Comparison of ENCODE assay signal across 12 cellular contexts in the genomic region with DNA sequence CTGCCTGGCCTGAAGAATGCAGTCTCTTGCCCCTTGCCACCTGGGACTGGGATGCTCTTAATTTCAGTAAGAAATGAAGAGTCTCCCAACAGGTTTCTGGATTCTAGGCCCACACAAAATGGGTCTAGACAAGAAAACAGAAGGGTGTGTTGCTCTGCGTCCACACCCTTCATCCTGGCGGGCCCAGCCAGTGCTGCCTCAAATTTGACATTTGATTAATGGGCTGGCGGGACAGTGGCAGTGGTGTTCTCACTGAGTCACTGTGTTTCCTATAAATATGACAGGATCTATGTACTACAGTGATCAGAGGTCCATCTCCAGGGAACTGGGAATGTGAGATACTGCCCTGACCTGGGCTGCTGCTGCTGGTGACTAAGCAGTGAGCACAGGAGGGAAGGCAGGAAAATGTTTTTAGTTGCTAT. TPM values are rescaled to one million over a fixed set of nuclear protein-coding genes. Genes with fewer than 3 reads are reported as not detected.
DNase-seq lines count a peak whose midpoint lies in the region; ATAC-seq and TF ChIP-seq lines count a peak whose summit lies in the region.
"Had no signal": no experiment of that assay in that cellular context is flagged by ENCODE, and none has a peak within 500 bp of the region (broad histone marks: within the 10 kb centered on the region; RNA-seq: fewer than 3 reads in every experiment).

No MANE protein-coding gene starts in this region.

- H3K27ac Mint-ChIP-seq in mesothelial cell of epicardium: peak overlapping the region; percentile 64
- H3K27ac Mint-ChIP-seq in activated T-cell treated with anti-CD3 and anti-CD28 coated beads, Interleukin-2, amount 50 U/mL, for 72 hours: no peak overlapping the region
- H3K27ac Mint-ChIP-seq: activated naive CD8-positive, alpha-beta T cell treated with anti-CD3 and anti-CD28 coated beads, Interleukin-2, amount 10 ng/mL, durations not matched to agents 7 days and 5 days; memory B cell; stimulated activated naive CD8-positive, alpha-beta T cell treated with anti-CD3 and anti-CD28 coated beads, Interleukin-15, Interleukin-2, amounts not matched to agents 100 ng/mL and 50 ng/mL, for 24 hours had no signal

- intact Hi-C loops in heart left ventricle (cut with DNase I) (loop anchor here (1.0 to 10.0 kb wide), 10 partner anchors 39 to 643 kb away; a partner anchor contains a TSS), Right ventricle myocardium superior (cut with DNase I) (loop anchor here (5.0 kb wide), 1 partner anchor 410 kb away; no protein-coding TSS in a partner anchor), colonic mucosa (cut with DNase I) (loop anchor here (5.0 kb wide), 1 partner anchor 40 kb away; no protein-coding TSS in a partner anchor), upper lobe of right lung (cut with DNase I) (loop anchor here (10.0 kb wide), 1 partner anchor 783 kb away; no protein-coding TSS in a partner anchor), dorsolateral prefrontal cortex (cut with DNase I) (loop anchor here in 1 of 2 donors (5.0 to 10.0 kb wide), 2 partner anchors 95 to 253 kb away; no protein-coding TSS in a partner anchor)

- H3K4me1 ChIP-seq in heart left ventricle (peaks cover 0 to 44% (median 29%) of the 10 kb centered on the region in 12 donors), colonic mucosa (peaks cover 13% of the 10 kb centered on the region), upper lobe of right lung (peaks cover 33% of the 10 kb centered on the region)

- H3K4me3 ChIP-seq in heart left ventricle (no peak overlapping the region), colonic mucosa (no peak overlapping the region), upper lobe of right lung (no peak overlapping the region), dorsolateral prefrontal cortex (no peak overlapping the region)

- TF ChIP-seq POLR2A in heart left ventricle (IDR thresholded peaks at IDR 0.05): no peak

- TF ChIP-seq CTCF in heart left ventricle (IDR thresholded peaks at IDR 0.05): no peak
- TF ChIP-seq CTCF in colonic mucosa (IDR thresholded peaks at IDR 0.05): no peak
- no peak for TF ChIP-seq CTCF in mesothelial cell of epicardium (IDR thresholded peaks at IDR 0.05; ENCODE audit: unreplicated experiment)
- TF ChIP-seq CTCF in upper lobe of right lung (IDR thresholded peaks at IDR 0.05): no peak
- no peak for TF ChIP-seq CTCF in dorsolateral prefrontal cortex (IDR thresholded peaks at IDR 0.05 in 54 of 56, conservative IDR thresholded peaks at IDR 0.05 in 2 of 56; ENCODE audit: low read depth in 1 of 56, partially characterized antibody in 56 of 56)

- no peaks in the 10 kb centered on the region for H3K9me3 ChIP-seq in heart left ventricle
- no peaks in the 10 kb centered on the region for H3K9me3 ChIP-seq in colonic mucosa
- no peaks in the 10 kb centered on the region for H3K9me3 ChIP-seq in upper lobe of right lung

- H3K4me1 Mint-ChIP-seq in mesothelial cell of epicardium: peaks cover 49% of the 10 kb centered on the region
- H3K4me1 Mint-ChIP-seq in activated T-cell treated with anti-CD3 and anti-CD28 coated beads, Interleukin-2, amount 50 U/mL, for 72 hours (ENCODE audit: low read depth): peaks cover 47% of the 10 kb centered on the region

- H3K27me3 ChIP-seq in heart left ventricle (no peaks in the 10 kb centered on the region), colonic mucosa (no peaks in the 10 kb centered on the region), upper lobe of right lung (no peaks in the 10 kb centered on the region), dorsolateral prefrontal cortex (no peaks in the 10 kb centered on the region)

- H3K36me3 ChIP-seq in heart left ventricle: no peaks in the 10 kb centered on the region
- H3K36me3 ChIP-seq in colonic mucosa: no peaks in the 10 kb centered on the region
- no peaks in the 10 kb centered on the region for H3K36me3 ChIP-seq in upper lobe of right lung

- H3K9me3 Mint-ChIP-seq in mesothelial cell of epicardium: no peaks in the 10 kb centered on the region
- H3K9me3 Mint-ChIP-seq in activated T-cell treated with anti-CD3 and anti-CD28 coated beads, Interleukin-2, amount 50 U/mL, for 72 hours: no peaks in the 10 kb centered on the region
- H3K9me3 Mint-ChIP-seq: activated naive CD8-positive, alpha-beta T cell treated with anti-CD3 and anti-CD28 coated beads, Interleukin-2, amount 10 ng/mL, durations not matched to agents 7 days and 5 days; memory B cell; stimulated activated naive CD8-positive, alpha-beta T cell treated with anti-CD3 and anti-CD28 coated beads, Interleukin-15, Interleukin-2, amounts not matched to agents 100 ng/mL and 50 ng/mL, for 24 hours had no signal

- DNase-seq in heart left ventricle (no peak), Right ventricle myocardium superior (no peak), colonic mucosa (peak; percentile 44), mesothelial cell of epicardium (ENCODE audit: low spot score in 2 of 2, unreplicated experiment in 2 of 2) (no peak), upper lobe of right lung (no peak), NCI-H1417 treated with DMSO at 0.1 percent for 48 hours (lab: John Stamatoyannopoulos, UW) (no peak), dorsolateral prefrontal cortex (no peak)
- no peak for DNase-seq in activated T-cell treated with anti-CD3 and anti-CD28 coated beads, Interleukin-2, amount 50 U/mL, for 72 hours

- 73 to 84% (median 78%) methylated on average over 3 of the region's 3 CpGs for WGBS in heart left ventricle, 4 donors

- no peak overlapping the region for H3K9ac ChIP-seq in colonic mucosa (ENCODE audit: low read depth in 2 of 2, low read length in 2 of 2)

- no peak for ATAC-seq in heart left ventricle
- no peak for ATAC-seq in Right ventricle myocardium superior (ENCODE audit: poor library complexity)
- no peak for ATAC-seq in upper lobe of right lung
- ATAC-seq in activated T-cell treated with anti-CD3 and anti-CD28 coated beads, Interleukin-2, amount 50 U/mL, for 72 hours (replicated peaks in 1 of 2): no peak

- H3K27me3 Mint-ChIP-seq in mesothelial cell of epicardium (ENCODE audit: low read depth): no peaks in the 10 kb centered on the region
- no peaks in the 10 kb centered on the region for H3K27me3 Mint-ChIP-seq in activated T-cell treated with anti-CD3 and anti-CD28 coated beads, Interleukin-2, amount 50 U/mL, for 72 hours (ENCODE audit: low read depth)
- H3K27me3 Mint-ChIP-seq: memory B cell; stimulated activated naive CD8-positive, alpha-beta T cell treated with anti-CD3 and anti-CD28 coated beads, Interleukin-15, Interleukin-2, amounts not matched to agents 100 ng/mL and 50 ng/mL, for 24 hours had no signal

- H3K4me3 Mint-ChIP-seq in mesothelial cell of epicardium: no peak overlapping the region
- H3K4me3 Mint-ChIP-seq in activated T-cell treated with anti-CD3 and anti-CD28 coated beads, Interleukin-2, amount 50 U/mL, for 72 hours: no peak overlapping the region
- H3K4me3 Mint-ChIP-seq: activated naive CD8-positive, alpha-beta T cell treated with anti-CD3 and anti-CD28 coated beads, Interleukin-2, amount 10 ng/mL, durations not matched to agents 7 days and 5 days; memory B cell; stimulated activated naive CD8-positive, alpha-beta T cell treated with anti-CD3 and anti-CD28 coated beads, Interleukin-15, Interleukin-2, amounts not matched to agents 100 ng/mL and 50 ng/mL, for 24 hours had no signal

- H3K36me3 Mint-ChIP-seq in mesothelial cell of epicardium: no peaks in the 10 kb centered on the region
- no peaks in the 10 kb centered on the region for H3K36me3 Mint-ChIP-seq in activated T-cell treated with anti-CD3 and anti-CD28 coated beads, Interleukin-2, amount 50 U/mL, for 72 hours (ENCODE audit: insufficient read depth in 2 of 2)
- H3K36me3 Mint-ChIP-seq: activated naive CD8-positive, alpha-beta T cell treated with anti-CD3 and anti-CD28 coated beads, Interleukin-2, amount 10 ng/mL, durations not matched to agents 7 days and 5 days; memory B cell had no signal

- peak overlapping the region in 8 of 12 donors; percentile 55 to 100 (median 82) for H3K27ac ChIP-seq in heart left ventricle
- H3K27ac ChIP-seq in colonic mucosa: peak overlapping the region; percentile 19
- H3K27ac ChIP-seq in upper lobe of right lung: peak overlapping the region; percentile 20
- peak overlapping the region in 26 of 59 donors; percentile 9 to 100 (median 97) for H3K27ac ChIP-seq in dorsolateral prefrontal cortex

RNA-seq across cellular contexts. Expression of a gene that starts 6.5 kb away (rescaled TPM):
- total RNA-seq in heart left ventricle (under 1 TPM in 6 of 9 donors, not detected in 3; 0.19 to 0.79 (median 0.36) TPM), Right ventricle myocardium superior (0.43 TPM), colonic mucosa (10 to 100 TPM; 28.8 to 48.3 TPM), mesothelial cell of epicardium (1.3 to 1.9 TPM (median 1.6 TPM) in 3 replicates), upper lobe of right lung (0.67 TPM), dorsolateral prefrontal cortex (1 to 10 TPM in 14 of 120 experiments, under 1 TPM in 40, not detected in 66; 0.30 to 5.4 (median 0.64) TPM)
- polyA plus RNA-seq in heart left ventricle: under 1 TPM; 0.29 to 0.57 TPM
- under 1 TPM in 1 of 2 donors, not detected in 1; 0.35 TPM for total RNA-seq in activated T-cell treated with anti-CD3 and anti-CD28 coated beads, Interleukin-2, amount 50 U/mL, for 72 hours
- total RNA-seq: activated naive CD8-positive, alpha-beta T cell treated with anti-CD3 and anti-CD28 coated beads, Interleukin-2, amount 10 ng/mL, durations not matched to agents 7 days and 5 days had no signal

RNA-seq across cellular contexts. Expression of a gene that starts 8.9 kb away (rescaled TPM):
- total RNA-seq in heart left ventricle: 10 to 100 TPM; 33.9 to 97.9 (median 38.2) TPM
- 10 to 100 TPM; 50.0 to 57.4 TPM for polyA plus RNA-seq in heart left ventricle
- 50.0 TPM for total RNA-seq in Right ventricle myocardium superior
- total RNA-seq in colonic mucosa: 10 to 100 TPM; 44.0 to 79.6 TPM
- total RNA-seq in mesothelial cell of epicardium: 73.3 to 79.3 TPM (median 75.2 TPM) in 3 replicates
- 52.8 TPM for total RNA-seq in upper lobe of right lung
- 10 to 100 TPM; 11.2 to 12.4 TPM for total RNA-seq in activated T-cell treated with anti-CD3 and anti-CD28 coated beads, Interleukin-2, amount 50 U/mL, for 72 hours
- total RNA-seq in dorsolateral prefrontal cortex: 10 to 100 TPM; 12.5 to 59.8 (median 25.2) TPM

RNA-seq across cellular contexts. Expression of a gene that starts 37.3 kb away (rescaled TPM):
- total RNA-seq in heart left ventricle (10 to 100 TPM; 16.1 to 31.5 (median 18.8) TPM), Right ventricle myocardium superior (21.2 TPM), colonic mucosa (10 to 100 TPM; 49.5 to 66.9 TPM), mesothelial cell of epicardium (83.2 to 96.2 TPM (median 83.5 TPM) in 3 replicates), upper lobe of right lung (39.2 TPM), dorsolateral prefrontal cortex (10 to 100 TPM; 14.5 to 65.9 (median 29.4) TPM)
- polyA plus RNA-seq in heart left ventricle: 10 to 100 TPM; 15.5 to 18.2 TPM
- under 1 TPM; 0.26 to 0.37 TPM for total RNA-seq in activated T-cell treated with anti-CD3 and anti-CD28 coated beads, Interleukin-2, amount 50 U/mL, for 72 hours

RNA-seq across cellular contexts. Expression of a gene that starts 48.5 kb away (rescaled TPM):
- total RNA-seq in heart left ventricle: not detected
- polyA plus RNA-seq in heart left ventricle: not detected
- not detected for total RNA-seq in Right ventricle myocardium superior
- total RNA-seq in colonic mucosa: not detected
- not detected in 3 replicates for total RNA-seq in mesothelial cell of epicardium
- total RNA-seq in upper lobe of right lung: not detected
- not detected for total RNA-seq in activated T-cell treated with anti-CD3 and anti-CD28 coated beads, Interleukin-2, amount 50 U/mL, for 72 hours
- not detected for total RNA-seq in dorsolateral prefrontal cortex
- total RNA-seq: activated naive CD8-positive, alpha-beta T cell treated with anti-CD3 and anti-CD28 coated beads, Interleukin-2, amount 10 ng/mL, durations not matched to agents 7 days and 5 days; Right ventricle myocardium inferior had no signal

RNA-seq across cellular contexts. Expression of a gene that starts 49.7 kb away (rescaled TPM):
- total RNA-seq in heart left ventricle: not detected
- polyA plus RNA-seq in heart left ventricle: not detected
- total RNA-seq in Right ventricle myocardium superior: not detected
- not detected for total RNA-seq in colonic mucosa
- total RNA-seq in mesothelial cell of epicardium: not detected in 3 replicates
- not detected for total RNA-seq in upper lobe of right lung
- not detected for total RNA-seq in activated T-cell treated with anti-CD3 and anti-CD28 coated beads, Interleukin-2, amount 50 U/mL, for 72 hours
- total RNA-seq in dorsolateral prefrontal cortex: not detected
- total RNA-seq: activated naive CD8-positive, alpha-beta T cell treated with anti-CD3 and anti-CD28 coated beads, Interleukin-2, amount 10 ng/mL, durations not matched to agents 7 days and 5 days; Right ventricle myocardium inferior had no signal

Comparison
In these comparisons a context has a peak if more than half of its experiments do, and no peak if none do; other contexts are left out.
1. RNA of a gene that starts 6.5 kb away (total RNA-seq): 28.8 to 48.3 TPM in colonic mucosa; 1.3 to 1.9 TPM in mesothelial cell of epicardium, 0.67 TPM in upper lobe of right lung (single experiment), 0.43 TPM in Right ventricle myocardium superior (single experiment), 0.30 to 5.4 TPM in dorsolateral prefrontal cortex, 0.35 TPM in activated T-cell treated with anti-CD3 and anti-CD28 coated beads, Interleukin-2, amount 50 U/mL, for 72 hours and 0.19 to 0.79 TPM in heart left ventricle; every median in the first group is over 4 times any median in the second.
2. RNA of a gene that starts 37.3 kb away (total RNA-seq): 83.2 to 96.2 TPM in mesothelial cell of epicardium, 49.5 to 66.9 TPM in colonic mucosa, 39.2 TPM in upper lobe of right lung (single experiment), 14.5 to 65.9 TPM in dorsolateral prefrontal cortex, 21.2 TPM in Right ventricle myocardium superior (single experiment) and 16.1 to 31.5 TPM in heart left ventricle; 0.26 to 0.37 TPM in activated T-cell treated with anti-CD3 and anti-CD28 coated beads, Interleukin-2, amount 50 U/mL, for 72 hours; every median in the first group is over 10 times any median in the second.